16 cellular contexts compared by ENCODE assay signal in genomic region chr10:45437587-45438456, GRCh38.
DNase-seq lines count a peak whose midpoint lies in the region; ATAC-seq, FAIRE-seq and TF ChIP-seq lines count a peak whose summit lies in the region.
"Had no signal": no experiment of that assay in that cellular context is flagged by ENCODE, and none has a peak within 500 bp of the region (broad histone marks: within the 10 kb centered on the region; RNA-seq: fewer than 3 reads in every experiment).

No MANE protein-coding gene starts in this region.

- in situ Hi-C loops in K562 (cut with MboI): no loop called here
- in situ Hi-C loops in HAP-1 (cut with MboI; ENCODE audit: low sequenced_read_pairs): no loop called here

- H3K4me1 Mint-ChIP-seq in activated T-cell treated with anti-CD3 and anti-CD28 coated beads, Interleukin-2, amount 50 U/mL, for 72 hours (ENCODE audit: low read depth): peaks cover 19% of the 10 kb centered on the region

- peak; percentile 43 for DNase-seq in right atrium auricular region (ENCODE audit: low spot score)
- DNase-seq in right cardiac atrium: no peak
- DNase-seq in NB4 (ENCODE audit: low read depth): peak; percentile 59
- no peak for DNase-seq in K562 (ENCODE audit: extremely low read depth in 1 of 4, low spot score in 3 of 4)
- no peak for DNase-seq in activated T-cell treated with anti-CD3 and anti-CD28 coated beads, Interleukin-2, amount 50 U/mL, for 72 hours
- DNase-seq in anterior cingulate cortex (lab: John Stamatoyannopoulos, UW): no peak
- DNase-seq in HAP-1 (ENCODE audit: low spot score in 2 of 2): no peak
- no peak for DNase-seq in posterior cingulate gyrus
- DNase-seq: activated CD8-positive, alpha-beta memory T cell treated with anti-CD3 and anti-CD28 coated beads, Interleukin-2, amount 50 U/mL, for 4 hours; endodermal cell; islet precursor cell; naive thymus-derived CD8-positive, alpha-beta T cell; NCI-H1105; transverse colon had no signal

- ATAC-seq in right cardiac atrium (no peak), K562 (no peak)
- ATAC-seq in activated T-cell treated with anti-CD3 and anti-CD28 coated beads, Interleukin-2, amount 50 U/mL, for 72 hours (replicated peaks in 1 of 2): no peak
- ATAC-seq: naive thymus-derived CD8-positive, alpha-beta T cell had no signal

- H3K27ac Mint-ChIP-seq in activated T-cell treated with anti-CD3 and anti-CD28 coated beads, Interleukin-2, amount 50 U/mL, for 72 hours: no peak overlapping the region
- H3K27ac Mint-ChIP-seq: endodermal cell, progenitor cell of endocrine pancreas had no signal

- no peaks in the 10 kb centered on the region for H3K9me1 ChIP-seq in K562 (ENCODE audit: control insufficient read depth, insufficient read depth, low read length)

- POLR2A ChIA-PET in K562 (lab: Yijun Ruan, JAX): no interaction called here

- H3K27ac ChIP-seq in right atrium auricular region (no peak overlapping the region), right cardiac atrium (ENCODE audit: low read length) (no peak overlapping the region), K562 (ENCODE audit: extremely low read depth, low read depth, low read length) (peak overlapping the region; percentile 54; the same call in 2 of the 3 replicates)
- H3K27ac ChIP-seq: RWPE1, transverse colon had no signal

- no peaks in the 10 kb centered on the region for H3K27me3 ChIP-seq in right atrium auricular region
- H3K27me3 ChIP-seq in right cardiac atrium (ENCODE audit: control insufficient read depth, insufficient read depth): no peaks in the 10 kb centered on the region
- H3K27me3 ChIP-seq in K562 (ENCODE audit: control insufficient read depth in 2 of 2, insufficient read depth in 2 of 2, low read length in 2 of 2): no peaks in the 10 kb centered on the region
- H3K27me3 ChIP-seq in HAP-1 (ENCODE audit: low read depth): no peaks in the 10 kb centered on the region
- H3K27me3 ChIP-seq: transverse colon had no signal

- peak overlapping the region; percentile 37; the same call in 1 of the 2 replicates for H3K4me2 ChIP-seq in K562 (ENCODE audit: insufficient read depth, low read length)

- CTCF ChIA-PET in K562 (lab: Yijun Ruan, JAX; ENCODE audit: low intra/inter-chr PET ratio): no interaction called here

- 79% methylated on average over 8 of the region's 8 CpGs for WGBS in right cardiac atrium
- WGBS in K562 (ENCODE audit: insufficient coverage, low coverage, missing lambda C conversion rate): 27% methylated on average over 8 of the region's 8 CpGs

- H3K36me3 ChIP-seq in right atrium auricular region: no peaks in the 10 kb centered on the region
- no peaks in the 10 kb centered on the region for H3K36me3 ChIP-seq in K562 (ENCODE audit: control insufficient read depth, insufficient read depth, low read length)
- no peaks in the 10 kb centered on the region for H3K36me3 ChIP-seq in HAP-1 (replicated peaks)
- H3K36me3 ChIP-seq: transverse colon had no signal

- no peak overlapping the region for H3K4me3 Mint-ChIP-seq in activated T-cell treated with anti-CD3 and anti-CD28 coated beads, Interleukin-2, amount 50 U/mL, for 72 hours
- H3K4me3 Mint-ChIP-seq: endodermal cell; naive thymus-derived CD8-positive, alpha-beta T cell had no signal

- no peak for TF ChIP-seq EP300 in K562 (IDR thresholded peaks at IDR 0.05; ENCODE audit: low read length)

- H4K20me1 ChIP-seq in K562 (replicated peaks; ENCODE audit: control insufficient read depth, insufficient read depth, low read length): no peaks in the 10 kb centered on the region

- TF ChIP-seq POLR2A in NB4 (IDR thresholded peaks at IDR 0.05; ENCODE audit: extremely low read depth, insufficient read length) (no peak), K562 (conservative IDR thresholded peaks at IDR 0.05) (no peak)

- FAIRE-seq in K562 (lab: Jason Lieb, UNC): no peak

- H3K4me3 ChIP-seq in right atrium auricular region (no peak overlapping the region), right cardiac atrium (ENCODE audit: low read length) (no peak overlapping the region), NB4 (ENCODE audit: low read depth, low read length) (no peak overlapping the region), K562 (no peak overlapping the region), HAP-1 (no peak overlapping the region)
- H3K4me3 ChIP-seq: transverse colon had no signal

- H3K9me3 Mint-ChIP-seq in activated T-cell treated with anti-CD3 and anti-CD28 coated beads, Interleukin-2, amount 50 U/mL, for 72 hours: no peaks in the 10 kb centered on the region
- H3K9me3 Mint-ChIP-seq: naive thymus-derived CD8-positive, alpha-beta T cell had no signal

- intact Hi-C loops in right cardiac atrium (cut with DNase I) (no loop called here), K562 (cut with micrococcal nuclease) (loop anchor here (2.0 to 5.0 kb wide), 2 partner anchors 21 to 131 kb away; no protein-coding TSS in a partner anchor), posterior cingulate gyrus (cut with DNase I) (no loop called here)

- H3K4me1 ChIP-seq in right atrium auricular region (no peaks in the 10 kb centered on the region), right cardiac atrium (ENCODE audit: control insufficient read depth, insufficient read depth, low read length) (no peaks in the 10 kb centered on the region), K562 (replicated peaks in 1 of 2; ENCODE audit: control insufficient read depth in 2 of 2, insufficient read depth in 2 of 2, low read length in 2 of 2) (peaks cover 13 to 29% of the 10 kb centered on the region in 2 experiments), HAP-1 (no peaks in the 10 kb centered on the region)
- H3K4me1 ChIP-seq: transverse colon had no signal

- no peak for TF ChIP-seq RAD21 in K562 (CRISPR knock-in tag; conservative IDR thresholded peaks at IDR 0.05 in 1 of 2, IDR thresholded peaks at IDR 0.05 in 1 of 2)

- no TSS peak for BruUV-seq in K562 (replicated peaks; lab: Mats Ljungman, UMichigan)

- H3K27me3 Mint-ChIP-seq in activated T-cell treated with anti-CD3 and anti-CD28 coated beads, Interleukin-2, amount 50 U/mL, for 72 hours (ENCODE audit: low read depth): no peaks in the 10 kb centered on the region
- H3K27me3 Mint-ChIP-seq: progenitor cell of endocrine pancreas had no signal

- no peaks in the 10 kb centered on the region for H3K36me3 Mint-ChIP-seq in activated T-cell treated with anti-CD3 and anti-CD28 coated beads, Interleukin-2, amount 50 U/mL, for 72 hours (ENCODE audit: insufficient read depth in 2 of 2)
- H3K36me3 Mint-ChIP-seq: naive thymus-derived CD8-positive, alpha-beta T cell had no signal

- no peaks in the 10 kb centered on the region for H3K9me3 ChIP-seq in right atrium auricular region
- no peaks in the 10 kb centered on the region for H3K9me3 ChIP-seq in right cardiac atrium (ENCODE audit: control insufficient read depth, low read length)
- H3K9me3 ChIP-seq in K562 (replicated peaks; ENCODE audit: control insufficient read depth, insufficient read depth, low read depth, low read length): no peaks in the 10 kb centered on the region
- no peaks in the 10 kb centered on the region for H3K9me3 ChIP-seq in HAP-1
- H3K9me3 ChIP-seq: transverse colon had no signal

- no peak for TF ChIP-seq CTCF in right atrium auricular region (IDR thresholded peaks at IDR 0.05)
- TF ChIP-seq CTCF in NB4 (IDR thresholded peaks at IDR 0.05; ENCODE audit: low read depth, low read length): no peak
- TF ChIP-seq CTCF in K562 (IDR thresholded peaks at IDR 0.05 in 2 of 3, conservative IDR thresholded peaks at IDR 0.05 in 1 of 3; ENCODE audit: insufficient read depth in 2 of 3, low read depth in 1 of 3, low read length in 3 of 3): no peak

- H2AFZ ChIP-seq in K562 (ENCODE audit: low read depth, low read length): peak overlapping the region; percentile 57

- no peaks in the 10 kb centered on the region for H3K79me2 ChIP-seq in K562 (ENCODE audit: control insufficient read depth, insufficient read depth, low read length)

- H3K9ac ChIP-seq in K562 (ENCODE audit: insufficient read depth in 1 of 2, low read depth in 2 of 2, low read length in 2 of 2): no peak overlapping the region; a peak in 1 of 4 replicates

TF ChIP-seq in K562, 482 proteins besides CTCF, POLR2A, EP300 and RAD21 (continues in another document):
- TF ChIP-seq ZNF165 (CRISPR knock-in tag; IDR thresholded peaks at IDR 0.05; ENCODE audit: borderline replicate concordance) (0 out of 2 replicates have a peak, but pooled peaks have one; percentile 46), ETV6 (IDR thresholded peaks at IDR 0.05; ENCODE audit: borderline replicate concordance in 1 of 2, low read depth in 2 of 2, low read length in 1 of 2) (no peak), ETV6 (CRISPR knock-in tag; IDR thresholded peaks at IDR 0.05; ENCODE audit: borderline replicate concordance) (no peak), XRCC5 (IDR thresholded peaks at IDR 0.05; ENCODE audit: low read depth, low read length) (0 out of 2 replicates have a peak, but pooled peaks have one; percentile 20), DEAF1 (CRISPR knock-in tag; IDR thresholded peaks at IDR 0.05) (no peak), PHF8 (IDR thresholded peaks at IDR 0.05; ENCODE audit: borderline replicate concordance, low read length) (peak; percentile 24; the same call in 1 of the 2 replicates), NCOR1 (IDR thresholded peaks at IDR 0.05) (no peak), SRF (CRISPR knock-in tag; IDR thresholded peaks at IDR 0.05) (peak; percentile 86 to 98; a peak in 3 of 4 replicates), ZNF79 (CRISPR knock-in tag; IDR thresholded peaks at IDR 0.05; ENCODE audit: low read depth) (0 out of 2 replicates have a peak, but pooled peaks have one; percentile 30), SOX6 (IDR thresholded peaks at IDR 0.05) (peak; percentile 56; the same call in 1 of the 2 replicates), ZFX (CRISPR knock-in tag; IDR thresholded peaks at IDR 0.05) (no peak), CEBPB (tag; IDR thresholded peaks at IDR 0.05) (peak; percentile 73), ZNF561 (CRISPR knock-in tag; conservative IDR thresholded peaks at IDR 0.05) (peak; percentile 56; the same call in 1 of the 2 replicates), ZNF75A (CRISPR knock-in tag; IDR thresholded peaks at IDR 0.05) (peak; percentile 50; the same call in 1 of the 2 replicates)

Comparison
In these comparisons a context has a peak if more than half of its experiments do, and no peak if none do; other contexts are left out.
1. DNase-seq: peak in right atrium auricular region (single experiment) and NB4 (single experiment); none in right cardiac atrium (0 of 3), K562 (0 of 4), activated T-cell treated with anti-CD3 and anti-CD28 coated beads, Interleukin-2, amount 50 U/mL, for 72 hours (0 of 2), anterior cingulate cortex (0 of 58), HAP-1 (0 of 2) and posterior cingulate gyrus (0 of 10).